Comparison of ENCODE assay signal across 10 cellular contexts in genomic region chr9:120783611-120784047, GRCh38. TPM values are rescaled to one million over a fixed set of nuclear protein-coding genes. Genes with fewer than 3 reads are reported as not detected.
DNase-seq lines count a peak whose midpoint lies in the region; ATAC-seq, FAIRE-seq and TF ChIP-seq lines count a peak whose summit lies in the region.
"Had no signal": no experiment of that assay in that cellular context is flagged by ENCODE, and none has a peak within 500 bp of the region (broad histone marks: within the 10 kb centered on the region; RNA-seq: fewer than 3 reads in every experiment).

No MANE protein-coding gene starts in this region.

- ATAC-seq in PC-3 (peak; percentile 40), GM21825 (IDR thresholded peaks at IDR 0.05; ENCODE audit: unreplicated experiment) (no peak)

- CTCF ChIA-PET in PC-3 (lab: Charles Lee): no interaction called here

- TF ChIP-seq CTCF in PC-3 (conservative IDR thresholded peaks at IDR 0.05; ENCODE audit: low read depth, low read length): no peak
- TF ChIP-seq CTCF in fibroblast of pulmonary artery (IDR thresholded peaks at IDR 0.05; ENCODE audit: low read length, missing control alignments): no peak
- TF ChIP-seq CTCF in tibial nerve (IDR thresholded peaks at IDR 0.05): no peak

- FAIRE-seq in H54 (lab: Jason Lieb, UNC): peak; percentile 87

- H3K27me3 ChIP-seq in PC-3 (ENCODE audit: low read length) (no peaks in the 10 kb centered on the region), tibial nerve (no peaks in the 10 kb centered on the region)
- H3K27me3 ChIP-seq: gastrocnemius medialis had no signal

- no peak overlapping the region for H3K4me2 ChIP-seq in PC-3 (ENCODE audit: low read length)

- no peak overlapping the region for H3K4me3 ChIP-seq in PC-3 (ENCODE audit: low read length)
- H3K4me3 ChIP-seq in fibroblast of pulmonary artery (replicated peaks; ENCODE audit: low read depth, low read length): no peak overlapping the region
- H3K4me3 ChIP-seq in skeletal muscle cell (ENCODE audit: low read depth, low read length): no peak overlapping the region
- no peak overlapping the region for H3K4me3 ChIP-seq in tibial nerve
- H3K4me3 ChIP-seq: gastrocnemius medialis had no signal

- intact Hi-C loops in PC-3 (cut with micrococcal nuclease): no loop called here

- BruUV-seq in PC-3 (replicated peaks; lab: Mats Ljungman, UMichigan): no TSS peak

- no peak overlapping the region for H3K9ac ChIP-seq in PC-3 (ENCODE audit: low read length)

- H3K79me2 ChIP-seq in PC-3 (ENCODE audit: low read length): peaks cover 59% of the 10 kb centered on the region

- peaks cover 4% of the 10 kb centered on the region; the same call in 1 of the 2 replicates for H4K20me1 ChIP-seq in PC-3 (ENCODE audit: low read length)

- no peak overlapping the region for H2AFZ ChIP-seq in PC-3 (ENCODE audit: low read length)

- TF ChIP-seq POLR2A in H54 (IDR thresholded peaks at IDR 0.05; ENCODE audit: low read depth, low read length) (no peak), tibial nerve (IDR thresholded peaks at IDR 0.05) (no peak)

- peak overlapping the region; percentile 50 for H3K27ac ChIP-seq in PC-3 (ENCODE audit: low read length)
- H3K27ac ChIP-seq in tibial nerve: peak overlapping the region in 1 of 4 donors; percentile 58

- no peaks in the 10 kb centered on the region for H3F3A ChIP-seq in PC-3 (ENCODE audit: low read length, unreplicated experiment)

- H3K36me3 ChIP-seq in PC-3 (ENCODE audit: low read depth, low read length) (peaks cover 24% of the 10 kb centered on the region; the same call in 1 of the 2 replicates), tibial nerve (peaks cover 0 to 49% (median 0%) of the 10 kb centered on the region in 3 donors)

- no peak for TF ChIP-seq EP300 in tibial nerve (IDR thresholded peaks at IDR 0.05)

- whole genome bisulfite sequencing in tibial nerve, 2 donors: 40 to 45% methylated on average over 2 of the region's 2 CpGs

- POLR2A ChIA-PET in PC-3 (lab: Charles Lee; ENCODE audit: unreplicated experiment): no interaction called here

- H3K4me1 ChIP-seq in PC-3 (ENCODE audit: insufficient read depth, low read length) (peaks cover 6% of the 10 kb centered on the region; the same call in 1 of the 2 replicates), tibial nerve (peaks cover 0 to 31% (median 2%) of the 10 kb centered on the region in 4 donors)

- H3K9me3 ChIP-seq in PC-3 (ENCODE audit: low read length) (no peaks in the 10 kb centered on the region), tibial nerve (no peaks in the 10 kb centered on the region)
- H3K9me3 ChIP-seq: gastrocnemius medialis had no signal

- H3K9me2 ChIP-seq in PC-3 (replicated peaks; ENCODE audit: low read length): no peaks in the 10 kb centered on the region

- DNase-seq in H54 (ENCODE audit: insufficient read length, low spot score) (no peak), PC-3 (peak; percentile 62), fibroblast of pulmonary artery (ENCODE audit: low read depth) (peak; percentile 74), skeletal muscle cell (ENCODE audit: low read depth) (peak; percentile 58), mesenteric fat pad (ENCODE audit: low spot score) (no peak), NCI-H2107 treated with DMSO at 0.1 percent for 48 hours (lab: John Stamatoyannopoulos, UW; ENCODE audit: unreplicated experiment) (no peak), tibial nerve (ENCODE audit: low spot score in 2 of 2) (no peak)
- DNase-seq: gastrocnemius medialis, substantia nigra had no signal

RNA-seq across cellular contexts. Expression of gene FBXW2, which starts 9.6 kb away (rescaled TPM):
- 25.0 and 30.5 TPM in 2 replicates for total RNA-seq in PC-3 (2014; rRNA removed)
- 66.9 TPM for total RNA-seq in mesenteric fat pad
- total RNA-seq in tibial nerve: 10 to 100 TPM; 33.9 to 56.6 (median 45.7) TPM

RNA-seq across cellular contexts. Expression of gene PSMD5, which starts 59.1 kb away (rescaled TPM):
- 19.1 and 23.4 TPM in 2 replicates for total RNA-seq in PC-3 (2014; rRNA removed)
- 54.6 TPM for total RNA-seq in mesenteric fat pad
- total RNA-seq in tibial nerve: 10 to 100 TPM; 33.9 to 37.7 (median 37.4) TPM

Comparison
In these comparisons a context has a peak if more than half of its experiments do, and no peak if none do; other contexts are left out.
1. DNase-seq: peak in PC-3 (single experiment), fibroblast of pulmonary artery (single experiment) and skeletal muscle cell (single experiment); none in H54 (single experiment), mesenteric fat pad (single experiment), NCI-H2107 treated with DMSO at 0.1 percent for 48 hours (single experiment) and tibial nerve (0 of 2).